ENCODE assay signal across 8 cellular contexts in the genomic region with DNA sequence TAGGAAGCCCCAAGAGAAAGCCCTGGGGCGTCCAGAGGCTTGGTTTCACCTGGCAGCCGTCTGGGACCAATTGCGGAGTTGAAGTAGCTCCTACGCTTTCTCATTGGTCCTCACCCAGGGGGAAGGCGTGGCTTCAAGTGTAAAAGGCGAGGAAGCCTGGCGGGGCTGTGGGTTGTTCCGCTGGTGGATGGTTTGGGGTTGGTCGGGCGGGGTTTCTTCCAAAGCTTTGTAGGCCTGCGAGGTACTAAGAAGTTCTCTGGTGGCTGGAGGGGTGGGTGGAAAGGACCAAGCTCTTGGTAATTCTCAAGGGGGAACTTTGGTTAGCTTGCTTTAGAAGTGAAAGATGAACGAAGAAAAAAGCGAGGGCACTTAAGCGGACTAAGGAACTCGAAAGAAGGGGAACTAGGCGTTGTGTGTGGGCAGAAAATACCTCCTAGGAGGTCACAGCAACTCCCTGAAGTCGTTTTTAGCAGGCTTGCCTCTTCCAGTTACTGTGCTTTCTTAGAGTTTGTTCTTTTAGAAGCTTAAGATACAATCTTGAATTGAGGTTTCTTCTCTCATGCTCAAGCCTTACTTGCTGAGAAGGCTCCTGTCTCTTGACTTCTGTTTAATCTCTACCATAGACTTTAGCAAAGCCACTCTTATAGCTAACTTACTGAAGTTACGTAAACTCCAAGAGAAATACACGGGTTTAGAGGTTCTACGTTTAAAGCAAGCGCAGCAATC. TPM values are rescaled to one million over a fixed set of nuclear protein-coding genes. Genes with fewer than 3 reads are reported as not detected.
DNase-seq lines count a peak whose midpoint lies in the region; ATAC-seq and TF ChIP-seq lines count a peak whose summit lies in the region.

No MANE protein-coding gene starts in this region.

- TF ChIP-seq POLR2A in suprapubic skin (IDR thresholded peaks at IDR 0.05) = peak in 1 of 2 donors; percentile 11

- no peak overlapping the region for H3K27ac ChIP-seq in muscle layer of duodenum (ENCODE audit: low read length)
- H3K27ac ChIP-seq in suprapubic skin = peak overlapping the region; percentile 25

- peaks cover 0 to 5% of the 10 kb centered on the region in 2 donors for H3K36me3 Mint-ChIP-seq in activated naive CD4-positive, alpha-beta T cell treated with anti-CD3 and anti-CD28 coated beads, Interleukin-2, amount 50 U/mL, for 72 hours

- no peaks in the 10 kb centered on the region for H3K9me3 ChIP-seq in muscle layer of duodenum (ENCODE audit: control insufficient read depth in 1 of 2, low read length in 2 of 2)
- H3K9me3 ChIP-seq in suprapubic skin = no peaks in the 10 kb centered on the region

- H3K4me3 ChIP-seq in muscle layer of duodenum (ENCODE audit: low read depth in 1 of 2, low read length in 2 of 2) (peak overlapping the region; percentile 30 to 31), suprapubic skin (no peak overlapping the region)

- H3K27me3 ChIP-seq in muscle layer of duodenum (ENCODE audit: low read depth, low read length) = no peaks in the 10 kb centered on the region
- no peaks in the 10 kb centered on the region for H3K27me3 ChIP-seq in suprapubic skin

- no peaks in the 10 kb centered on the region for H3K36me3 ChIP-seq in muscle layer of duodenum (ENCODE audit: control insufficient read depth in 1 of 2, insufficient read depth in 2 of 2, low read length in 2 of 2)
- no peaks in the 10 kb centered on the region for H3K36me3 ChIP-seq in suprapubic skin

- ATAC-seq in GM18519 (IDR thresholded peaks at IDR 0.05; ENCODE audit: low FRiP score, unreplicated experiment) (peak; percentile 73), HG02943 (IDR thresholded peaks at IDR 0.05; ENCODE audit: low read depth, unreplicated experiment) (peak; percentile 91), SK-N-SH treated with all-trans-retinoic acid at 6 μM for 48 hours (no peak)
- ATAC-seq in activated naive CD4-positive, alpha-beta T cell treated with anti-CD3 and anti-CD28 coated beads, Interleukin-2, amount 50 U/mL, for 72 hours = peak; percentile 97 to 99

- TF ChIP-seq CTCF in suprapubic skin (IDR thresholded peaks at IDR 0.05) = no peak

- DNase-seq in T follicular helper cell (ENCODE audit: low read depth) = peak; percentile 47
- DNase-seq in activated naive CD4-positive, alpha-beta T cell treated with anti-CD3 and anti-CD28 coated beads, Interleukin-2, amount 50 U/mL, for 72 hours (ENCODE audit: low spot score in 2 of 2) = peak; percentile 62 to 79
- DNase-seq in suprapubic skin (ENCODE audit: low spot score in 2 of 2) = peak; percentile 70 to 88
- DNase-seq in NCI-H748 treated with DMSO at 0.1 percent for 48 hours (lab: John Stamatoyannopoulos, UW) = no peak

- H3K4me1 ChIP-seq in muscle layer of duodenum (ENCODE audit: control insufficient read depth in 1 of 2, insufficient read depth in 2 of 2, low read length in 2 of 2) = no peaks in the 10 kb centered on the region
- H3K4me1 ChIP-seq in suprapubic skin = no peaks in the 10 kb centered on the region

- TF ChIP-seq EP300 in suprapubic skin (IDR thresholded peaks at IDR 0.05) = no peak

- WGBS in suprapubic skin = 82% methylated on average over 21 of the region's 21 CpGs

- H3K27ac Mint-ChIP-seq in activated naive CD4-positive, alpha-beta T cell treated with anti-CD3 and anti-CD28 coated beads, Interleukin-2, amount 50 U/mL, for 72 hours = peak overlapping the region; percentile 26 to 74

- H3K9me3 Mint-ChIP-seq in activated naive CD4-positive, alpha-beta T cell treated with anti-CD3 and anti-CD28 coated beads, Interleukin-2, amount 50 U/mL, for 72 hours = no peaks in the 10 kb centered on the region

TF ChIP-seq in SK-N-SH treated with all-trans-retinoic acid at 6 μM for 48 hours, 23 proteins besides CTCF, POLR2A, EP300 and RAD21:
- TF ChIP-seq OSR1 (CRISPR knock-in tag; IDR thresholded peaks at IDR 0.05) (no peak), CREB5 (CRISPR knock-in tag; IDR thresholded peaks at IDR 0.05; ENCODE audit: low read depth) (no peak), GLIS3 (CRISPR knock-in tag; IDR thresholded peaks at IDR 0.05) (no peak), PPARA (CRISPR knock-in tag; IDR thresholded peaks at IDR 0.05; ENCODE audit: borderline replicate concordance) (no peak), CSDC2 (CRISPR knock-in tag; IDR thresholded peaks at IDR 0.05) (no peak), ISL1 (CRISPR knock-in tag; IDR thresholded peaks at IDR 0.05) (no peak), SNAI2 (CRISPR knock-in tag; IDR thresholded peaks at IDR 0.05) (no peak), TOX (CRISPR knock-in tag; IDR thresholded peaks at IDR 0.05; ENCODE audit: borderline replicate concordance) (no peak), ZFP3 (CRISPR knock-in tag; IDR thresholded peaks at IDR 0.05) (no peak), PATZ1 (CRISPR knock-in tag; IDR thresholded peaks at IDR 0.05; ENCODE audit: borderline replicate concordance) (no peak), ARNTL (CRISPR knock-in tag; IDR thresholded peaks at IDR 0.05; ENCODE audit: borderline replicate concordance, low read depth) (no peak), ZFP30 (CRISPR knock-in tag; IDR thresholded peaks at IDR 0.05) (no peak), POU6F1 (CRISPR knock-in tag; IDR thresholded peaks at IDR 0.05; ENCODE audit: borderline replicate concordance, low read depth) (no peak), ZNF565 (CRISPR knock-in tag; conservative IDR thresholded peaks at IDR 0.05; ENCODE audit: low read depth) (no peak), ESRRG (CRISPR knock-in tag; IDR thresholded peaks at IDR 0.05) (no peak), ZC3H10 (CRISPR knock-in tag; IDR thresholded peaks at IDR 0.05) (no peak), ZNF70 (CRISPR knock-in tag; IDR thresholded peaks at IDR 0.05) (no peak), BACH2 (CRISPR knock-in tag; IDR thresholded peaks at IDR 0.05; ENCODE audit: borderline replicate concordance) (no peak)

RNA-seq across cellular contexts. Expression of gene CCNG2, which starts 36.7 kb away (rescaled TPM):
- 10 to 100 TPM; 43.4 to 49.8 TPM for total RNA-seq in activated naive CD4-positive, alpha-beta T cell treated with anti-CD3 and anti-CD28 coated beads, Interleukin-2, amount 50 U/mL, for 72 hours
- total RNA-seq in suprapubic skin = 10 to 100 TPM; 24.0 to 91.8 (median 45.8) TPM
